In genomic region chr1:228274452-228275153, GRCh38 we compare ENCODE assay signal across 10 cellular contexts.
DNase-seq lines count a peak whose midpoint lies in the region; ATAC-seq, FAIRE-seq and TF ChIP-seq lines count a peak whose summit lies in the region.
"Had no signal": no experiment of that assay in that cellular context is flagged by ENCODE, and none has a peak within 500 bp of the region (broad histone marks: within the 10 kb centered on the region; RNA-seq: fewer than 3 reads in every experiment).

No MANE protein-coding gene starts in this region.

- H3K79me2 ChIP-seq in keratinocyte (ENCODE audit: control insufficient read depth, insufficient read depth, low read length): no peaks in the 10 kb centered on the region

- peak in 1 of 3 experiments; percentile 16 for TF ChIP-seq CTCF in keratinocyte (optimal IDR thresholded peaks at IDR 0.05 in 1 of 3, IDR thresholded peaks at IDR 0.05 in 1 of 3, conservative IDR thresholded peaks at IDR 0.05 in 1 of 3; ENCODE audit: extremely low read depth in 1 of 3, insufficient read depth in 2 of 3, low read length in 3 of 3)

- H2AFZ ChIP-seq in keratinocyte (ENCODE audit: control insufficient read depth, low read length): no peak overlapping the region

- no peaks in the 10 kb centered on the region for H3K9me1 ChIP-seq in keratinocyte (ENCODE audit: control insufficient read depth, extremely low read depth, insufficient read depth, low read length)

- CTCF ChIA-PET in activated CD8-positive, alpha-beta T cell treated with anti-CD3 and anti-CD28 coated beads, Interleukin-2, amount 10 ng/mL, durations not matched to agents 7 days and 5 days (lab: Charles Lee): no interaction called here

- no peaks in the 10 kb centered on the region for H3K27me3 Mint-ChIP-seq in activated T-cell treated with anti-CD3 and anti-CD28 coated beads, Interleukin-2, amount 50 U/mL, for 4 hours (ENCODE audit: low read depth)
- no peaks in the 10 kb centered on the region for H3K27me3 Mint-ChIP-seq in activated CD8-positive, alpha-beta T cell treated with anti-CD3 and anti-CD28 coated beads, Interleukin-2, amount 10 ng/mL, durations not matched to agents 7 days and 5 days (ENCODE audit: low read depth)
- H3K27me3 Mint-ChIP-seq in stimulated activated naive CD8-positive, alpha-beta T cell treated with anti-CD3 and anti-CD28 coated beads, Interleukin-15, amount 100 ng/mL, for 72 hours: no peaks in the 10 kb centered on the region

- peaks cover 4% of the 10 kb centered on the region for H4K20me1 ChIP-seq in keratinocyte (ENCODE audit: control insufficient read depth, extremely low read depth, insufficient read depth, low read length)

- ATAC-seq in activated T-cell treated with anti-CD3 and anti-CD28 coated beads, Interleukin-2, amount 50 U/mL, for 4 hours: no peak
- ATAC-seq in activated CD8-positive, alpha-beta T cell treated with anti-CD3 and anti-CD28 coated beads, Interleukin-2, amount 10 ng/mL, durations not matched to agents 7 days and 5 days: no peak
- no peak for ATAC-seq in stimulated activated naive CD8-positive, alpha-beta T cell treated with anti-CD3 and anti-CD28 coated beads, Interleukin-15, amount 100 ng/mL, for 72 hours
- ATAC-seq in HG03039 (IDR thresholded peaks at IDR 0.05; ENCODE audit: unreplicated experiment): no peak

- POLR2A ChIA-PET in activated CD8-positive, alpha-beta T cell treated with anti-CD3 and anti-CD28 coated beads, Interleukin-2, amount 10 ng/mL, durations not matched to agents 7 days and 5 days (lab: Charles Lee): interaction anchor here (1.1 kb wide), 1 partner anchor 131 kb away, joined by 3 read pairs; no protein-coding TSS in a partner anchor

- H3K27ac ChIP-seq in keratinocyte (ENCODE audit: control insufficient read depth, insufficient read depth, low read length) (no peak overlapping the region), substantia nigra (ENCODE audit: low read depth, low read length, poor library complexity, severe bottlenecking) (no peak overlapping the region)

- no peak overlapping the region for H3K9ac ChIP-seq in keratinocyte (ENCODE audit: control insufficient read depth, extremely low read depth, insufficient read depth, low read length)

- H3K36me3 Mint-ChIP-seq in activated T-cell treated with anti-CD3 and anti-CD28 coated beads, Interleukin-2, amount 50 U/mL, for 4 hours (ENCODE audit: insufficient read depth): no peaks in the 10 kb centered on the region
- H3K36me3 Mint-ChIP-seq in activated CD8-positive, alpha-beta T cell treated with anti-CD3 and anti-CD28 coated beads, Interleukin-2, amount 10 ng/mL, durations not matched to agents 7 days and 5 days (ENCODE audit: low read depth): no peaks in the 10 kb centered on the region

- H3K4me3 ChIP-seq in keratinocyte (ENCODE audit: control insufficient read depth in 2 of 3, extremely low read depth in 1 of 3, insufficient read depth in 2 of 3, low read depth in 1 of 3, low read length in 3 of 3): no peak overlapping the region
- H3K4me3 ChIP-seq: mucosa of descending colon had no signal

- H3K27ac Mint-ChIP-seq in activated CD8-positive, alpha-beta T cell treated with anti-CD3 and anti-CD28 coated beads, Interleukin-2, amount 10 ng/mL, durations not matched to agents 7 days and 5 days: peak overlapping the region; percentile 49
- no peak overlapping the region for H3K27ac Mint-ChIP-seq in stimulated activated naive CD8-positive, alpha-beta T cell treated with anti-CD3 and anti-CD28 coated beads, Interleukin-15, amount 100 ng/mL, for 72 hours

- H3K27me3 ChIP-seq in keratinocyte (ENCODE audit: control insufficient read depth, extremely low read depth, insufficient read depth, low read length): no peaks in the 10 kb centered on the region
- H3K27me3 ChIP-seq: cardiac muscle cell had no signal

- no peaks in the 10 kb centered on the region for H3K9me3 ChIP-seq in keratinocyte (ENCODE audit: control insufficient read depth, low read depth, low read length)
- H3K9me3 ChIP-seq: mucosa of descending colon had no signal

- H3K4me1 Mint-ChIP-seq in activated T-cell treated with anti-CD3 and anti-CD28 coated beads, Interleukin-2, amount 50 U/mL, for 4 hours (ENCODE audit: low read depth): peaks cover 10% of the 10 kb centered on the region
- peaks cover 10% of the 10 kb centered on the region for H3K4me1 Mint-ChIP-seq in activated CD8-positive, alpha-beta T cell treated with anti-CD3 and anti-CD28 coated beads, Interleukin-2, amount 10 ng/mL, durations not matched to agents 7 days and 5 days (ENCODE audit: low read depth)
- peaks cover 34% of the 10 kb centered on the region for H3K4me1 Mint-ChIP-seq in stimulated activated naive CD8-positive, alpha-beta T cell treated with anti-CD3 and anti-CD28 coated beads, Interleukin-15, amount 100 ng/mL, for 72 hours

- no peak for DNase-seq in activated T-cell treated with anti-CD3 and anti-CD28 coated beads, Interleukin-2, amount 50 U/mL, for 4 hours
- no peak for DNase-seq in activated T-cell treated with anti-CD3 and anti-CD28 coated beads, Interleukin-2, amount 50 U/mL, for 1 hour
- DNase-seq in activated CD8-positive, alpha-beta T cell treated with anti-CD3 and anti-CD28 coated beads, Interleukin-2, amount 10 ng/mL, durations not matched to agents 7 days and 5 days: no peak
- DNase-seq in keratinocyte (ENCODE audit: low read depth, low spot score) (no peak), substantia nigra (lab: John Stamatoyannopoulos, UW) (no peak), NCI-H1694 treated with DMSO at 0.1 percent for 48 hours (lab: John Stamatoyannopoulos, UW) (no peak)
- DNase-seq in stimulated activated naive CD8-positive, alpha-beta T cell treated with anti-CD3 and anti-CD28 coated beads, Interleukin-15, amount 100 ng/mL, for 72 hours: peak in 1 of 2 donors; percentile 13

- H3K4me3 Mint-ChIP-seq in activated T-cell treated with anti-CD3 and anti-CD28 coated beads, Interleukin-2, amount 50 U/mL, for 4 hours: peak overlapping the region; percentile 78
- peak overlapping the region; percentile 71 for H3K4me3 Mint-ChIP-seq in activated CD8-positive, alpha-beta T cell treated with anti-CD3 and anti-CD28 coated beads, Interleukin-2, amount 10 ng/mL, durations not matched to agents 7 days and 5 days
- H3K4me3 Mint-ChIP-seq in stimulated activated naive CD8-positive, alpha-beta T cell treated with anti-CD3 and anti-CD28 coated beads, Interleukin-15, amount 100 ng/mL, for 72 hours: peak overlapping the region; percentile 82 to 85

- FAIRE-seq in keratinocyte (lab: Jason Lieb, UNC): no peak

- dilution Hi-C loops in keratinocyte (cut with MboI; ENCODE audit: extremely low pct_ligation_motif_present, low sequenced_read_pairs): no loop called here

- H3K4me2 ChIP-seq in keratinocyte (ENCODE audit: control insufficient read depth, extremely low read depth, insufficient read depth, low read depth, low read length): peak overlapping the region; percentile 72

- H3K36me3 ChIP-seq in keratinocyte (ENCODE audit: control insufficient read depth in 2 of 2, extremely low read depth in 1 of 2, insufficient read depth in 2 of 2, low read length in 2 of 2): peaks cover 0 to 3% of the 10 kb centered on the region in 2 experiments

- no peaks in the 10 kb centered on the region for H3K4me1 ChIP-seq in keratinocyte (ENCODE audit: control insufficient read depth, extremely low read depth, insufficient read depth, low read length)

- H3K9me3 Mint-ChIP-seq in activated T-cell treated with anti-CD3 and anti-CD28 coated beads, Interleukin-2, amount 50 U/mL, for 4 hours: no peaks in the 10 kb centered on the region
- no peaks in the 10 kb centered on the region for H3K9me3 Mint-ChIP-seq in activated CD8-positive, alpha-beta T cell treated with anti-CD3 and anti-CD28 coated beads, Interleukin-2, amount 10 ng/mL, durations not matched to agents 7 days and 5 days (ENCODE audit: insufficient read depth)
- H3K9me3 Mint-ChIP-seq in stimulated activated naive CD8-positive, alpha-beta T cell treated with anti-CD3 and anti-CD28 coated beads, Interleukin-15, amount 100 ng/mL, for 72 hours: no peaks in the 10 kb centered on the region
